11 cellular contexts compared by ENCODE assay signal in the genomic region with DNA sequence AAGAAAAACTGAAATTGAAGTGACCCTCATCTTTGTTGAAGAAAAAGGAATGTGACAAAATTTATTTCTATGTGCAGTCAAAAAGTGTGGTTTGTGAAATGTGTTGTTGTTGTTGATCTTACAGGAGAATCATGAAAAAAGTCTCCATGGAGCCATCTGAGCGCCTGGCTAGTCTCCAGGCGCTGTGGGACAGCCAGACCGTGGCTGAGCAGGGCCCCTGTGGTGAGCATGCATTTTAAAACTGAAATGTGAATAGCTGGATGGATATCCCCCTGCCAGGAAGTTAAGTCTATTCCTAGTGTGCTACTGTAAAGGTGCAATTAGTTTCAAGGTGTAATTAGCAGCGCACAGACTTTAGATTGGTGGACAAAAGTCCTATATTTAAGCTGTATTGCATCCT.
DNase-seq lines count a peak whose midpoint lies in the region; ATAC-seq and TF ChIP-seq lines count a peak whose summit lies in the region.
"Had no signal": no experiment of that assay in that cellular context is flagged by ENCODE, and none has a peak within 500 bp of the region (broad histone marks: within the 10 kb centered on the region; RNA-seq: fewer than 3 reads in every experiment).

No MANE protein-coding gene starts in this region.

- H3K27ac Mint-ChIP-seq in progenitor cell of endocrine pancreas: peak overlapping the region; percentile 42

- H3K4me3 Mint-ChIP-seq in progenitor cell of endocrine pancreas (ENCODE audit: low read depth): no peak overlapping the region

- in situ Hi-C loops in brain microvascular endothelial cell (cut with HindIII; ENCODE audit: low pct_ligation_motif_present, low sequenced_read_pairs): no loop called here

- DNase-seq in DMS153 (lab: John Stamatoyannopoulos, UW) (peak; percentile 4), DMS153 treated with DMSO at 0.1 percent for 48 hours (lab: John Stamatoyannopoulos, UW; ENCODE audit: unreplicated experiment) (no peak), NCI-H2171 (lab: John Stamatoyannopoulos, UW) (peak; percentile 14), brain microvascular endothelial cell (peak; percentile 14), progenitor cell of endocrine pancreas (ENCODE audit: low spot score, unreplicated experiment) (no peak), NOMO-1 treated with dmso at 0.1 percent for 144 hours (lab: John Stamatoyannopoulos, UW; ENCODE audit: unreplicated experiment) (no peak), Ammon's horn (ENCODE audit: low spot score) (no peak)
- DNase-seq: T-helper 9 cell had no signal

- H3K27me3 Mint-ChIP-seq in progenitor cell of endocrine pancreas: no peaks in the 10 kb centered on the region

- no peaks in the 10 kb centered on the region for H3K27me3 ChIP-seq in brain microvascular endothelial cell (replicated peaks)
- H3K27me3 ChIP-seq: suprapubic skin had no signal

- peaks cover 32% of the 10 kb centered on the region for H3K36me3 Mint-ChIP-seq in progenitor cell of endocrine pancreas (ENCODE audit: insufficient read depth)

- H3K27ac ChIP-seq in brain microvascular endothelial cell: no peak overlapping the region
- H3K27ac ChIP-seq: 22Rv1, suprapubic skin had no signal

- TF ChIP-seq CTCF in brain microvascular endothelial cell (IDR thresholded peaks at IDR 0.05; ENCODE audit: low read depth, low read length, missing control alignments): no peak
- no peak for TF ChIP-seq CTCF in progenitor cell of endocrine pancreas (IDR thresholded peaks at IDR 0.05; ENCODE audit: unreplicated experiment)

- peaks cover 8% of the 10 kb centered on the region for H3K9me3 Mint-ChIP-seq in progenitor cell of endocrine pancreas (ENCODE audit: low read depth)

- no peak overlapping the region for H3K4me3 ChIP-seq in brain microvascular endothelial cell (ENCODE audit: low read depth, low read length)
- H3K4me3 ChIP-seq: suprapubic skin had no signal

- no peaks in the 10 kb centered on the region for H3K36me3 ChIP-seq in brain microvascular endothelial cell (replicated peaks)
- H3K36me3 ChIP-seq: suprapubic skin had no signal

- H3K4me1 Mint-ChIP-seq in progenitor cell of endocrine pancreas (ENCODE audit: low read depth): peaks cover 9% of the 10 kb centered on the region

- no peak for ATAC-seq in HG02973 (IDR thresholded peaks at IDR 0.05; ENCODE audit: unreplicated experiment)

Comparison
In these comparisons a context has a peak if more than half of its experiments do, and no peak if none do; other contexts are left out.
1. DNase-seq: peak in DMS153 (single experiment), NCI-H2171 (single experiment) and brain microvascular endothelial cell (single experiment); none in DMS153 treated with DMSO at 0.1 percent for 48 hours (single experiment), progenitor cell of endocrine pancreas (single experiment), NOMO-1 treated with dmso at 0.1 percent for 144 hours (single experiment) and Ammon's horn (single experiment).